14 cellular contexts compared by ENCODE assay signal in genomic region chr18:41579185-41579584, GRCh38.
DNase-seq lines count a peak whose midpoint lies in the region; ATAC-seq and TF ChIP-seq lines count a peak whose summit lies in the region.
"Had no signal": no experiment of that assay in that cellular context is flagged by ENCODE, and none has a peak within 500 bp of the region (broad histone marks: within the 10 kb centered on the region; RNA-seq: fewer than 3 reads in every experiment).

No MANE protein-coding gene starts in this region.

- H3K27ac Mint-ChIP-seq in nephron, result peak overlapping the region; percentile 34 to 77 (median 77)
- no peak overlapping the region for H3K27ac Mint-ChIP-seq in naive thymus-derived CD4-positive, alpha-beta T cell
- H3K27ac Mint-ChIP-seq: CD4-positive, CD25-positive, alpha-beta regulatory T cell; GM23338 had no signal

- no peaks in the 10 kb centered on the region for H3K9me3 Mint-ChIP-seq in nephron
- H3K9me3 Mint-ChIP-seq in naive thymus-derived CD4-positive, alpha-beta T cell, result peaks cover 0 to 12% (median 2%) of the 10 kb centered on the region in 11 donors
- H3K9me3 Mint-ChIP-seq: GM23338 had no signal

- H3K27me3 Mint-ChIP-seq in nephron (ENCODE audit: low read depth), result no peaks in the 10 kb centered on the region
- no peaks in the 10 kb centered on the region for H3K27me3 Mint-ChIP-seq in naive thymus-derived CD4-positive, alpha-beta T cell
- H3K27me3 Mint-ChIP-seq: CD4-positive, CD25-positive, alpha-beta regulatory T cell had no signal

- POLR2A ChIA-PET in naive thymus-derived CD4-positive, alpha-beta T cell (lab: Charles Lee), result no interaction called here

- H3K36me3 Mint-ChIP-seq in nephron (ENCODE audit: low read depth), result no peaks in the 10 kb centered on the region
- H3K36me3 Mint-ChIP-seq in naive thymus-derived CD4-positive, alpha-beta T cell, result no peaks in the 10 kb centered on the region
- H3K36me3 Mint-ChIP-seq: CD4-positive, CD25-positive, alpha-beta regulatory T cell had no signal

- no peaks in the 10 kb centered on the region for H3K4me1 ChIP-seq in naive thymus-derived CD4-positive, alpha-beta T cell (ENCODE audit: control insufficient read depth in 2 of 2, insufficient read depth in 2 of 2, low read length in 2 of 2)
- H3K4me1 ChIP-seq in aorta (ENCODE audit: control insufficient read depth in 1 of 2, insufficient read depth in 2 of 2, low read length in 2 of 2), result no peaks in the 10 kb centered on the region
- H3K4me1 ChIP-seq: BLaER1 treated with 17β-estradiol and CSF1 and Interleukin-3, amounts not matched to agents 10 nM and 100 nM had no signal

- no peak overlapping the region for H3K4me3 ChIP-seq in naive thymus-derived CD4-positive, alpha-beta T cell (ENCODE audit: low read length)
- H3K4me3 ChIP-seq in aorta (ENCODE audit: low read length in 2 of 2), result no peak overlapping the region
- H3K4me3 ChIP-seq: BLaER1 treated with 17β-estradiol and CSF1 and Interleukin-3, amounts not matched to agents 10 nM and 100 nM; GM23338 had no signal

- H3K9me3 ChIP-seq in naive thymus-derived CD4-positive, alpha-beta T cell (ENCODE audit: control insufficient read depth in 2 of 3, low read length in 3 of 3), result no peaks in the 10 kb centered on the region
- H3K9me3 ChIP-seq in aorta (ENCODE audit: control insufficient read depth, low read length), result no peaks in the 10 kb centered on the region
- H3K9me3 ChIP-seq: BLaER1 treated with 17β-estradiol and CSF1 and Interleukin-3, amounts not matched to agents 10 nM and 100 nM had no signal

- CTCF ChIA-PET in naive thymus-derived CD4-positive, alpha-beta T cell (lab: Charles Lee), result no interaction called here

- H3K36me3 ChIP-seq in naive thymus-derived CD4-positive, alpha-beta T cell (ENCODE audit: control insufficient read depth in 2 of 3, insufficient read depth in 3 of 3, low read length in 3 of 3), result no peaks in the 10 kb centered on the region
- H3K36me3 ChIP-seq in aorta (ENCODE audit: control insufficient read depth in 1 of 2, insufficient read depth in 2 of 2, low read length in 1 of 2), result no peaks in the 10 kb centered on the region
- H3K36me3 ChIP-seq: BLaER1 treated with 17β-estradiol and CSF1 and Interleukin-3, amounts not matched to agents 10 nM and 100 nM had no signal

- TF ChIP-seq CTCF in nephron (IDR thresholded peaks at IDR 0.05; ENCODE audit: unreplicated experiment in 3 of 3), result no peak

- intact Hi-C loops in naive thymus-derived CD4-positive, alpha-beta T cell (cut with micrococcal nuclease), result no loop called here
- intact Hi-C loops in aorta (cut with DNase I), result no loop called here

- peak; percentile 41 for DNase-seq in COLO829 (ENCODE audit: low spot score)
- DNase-seq in OCI-M1 (lab: John Stamatoyannopoulos, UW), result peak; percentile 41
- peak; percentile 78 for DNase-seq in left lobe of liver (ENCODE audit: low spot score)
- DNase-seq in naive thymus-derived CD4-positive, alpha-beta T cell, result no peak
- no peak for DNase-seq in HCEC 1CT
- DNase-seq in aorta, result no peak
- DNase-seq: ACHN; CD4-positive, CD25-positive, alpha-beta regulatory T cell; DMS79; H7; IMR-90 had no signal

- peaks cover 38% of the 10 kb centered on the region for H3K4me1 Mint-ChIP-seq in nephron
- no peaks in the 10 kb centered on the region for H3K4me1 Mint-ChIP-seq in naive thymus-derived CD4-positive, alpha-beta T cell
- H3K4me1 Mint-ChIP-seq: CD4-positive, CD25-positive, alpha-beta regulatory T cell had no signal

- 42 to 44% methylated on average over 1 of the region's 1 CpG for WGBS in aorta, 2 donors

- H3K4me3 Mint-ChIP-seq in nephron, result no peak overlapping the region
- H3K4me3 Mint-ChIP-seq in naive thymus-derived CD4-positive, alpha-beta T cell, result no peak overlapping the region
- H3K4me3 Mint-ChIP-seq: CD4-positive, CD25-positive, alpha-beta regulatory T cell; GM23338 had no signal

- H3K27ac ChIP-seq in naive thymus-derived CD4-positive, alpha-beta T cell (ENCODE audit: low read depth, low read length), result no peak overlapping the region
- H3K27ac ChIP-seq in aorta (ENCODE audit: low read depth in 1 of 2, low read length in 2 of 2), result no peak overlapping the region
- H3K27ac ChIP-seq: BLaER1 treated with 17β-estradiol and CSF1 and Interleukin-3, amounts not matched to agents 10 nM and 100 nM had no signal

- no peaks in the 10 kb centered on the region for H3K27me3 ChIP-seq in naive thymus-derived CD4-positive, alpha-beta T cell (ENCODE audit: control insufficient read depth in 2 of 2, insufficient read depth in 2 of 2, low read length in 2 of 2)
- no peaks in the 10 kb centered on the region for H3K27me3 ChIP-seq in aorta (ENCODE audit: control insufficient read depth in 1 of 2, insufficient read depth in 2 of 2, low read length in 1 of 2)
- H3K27me3 ChIP-seq: BLaER1 treated with 17β-estradiol and CSF1 and Interleukin-3, amounts not matched to agents 10 nM and 100 nM had no signal

- ATAC-seq in left lobe of liver (peak; percentile 96), aorta (ENCODE audit: low FRiP score) (no peak)
- ATAC-seq in naive thymus-derived CD4-positive, alpha-beta T cell, result no peak
- ATAC-seq: GM23338 had no signal

Comparison
In these comparisons a context has a peak if more than half of its experiments do, and no peak if none do; other contexts are left out.
1. DNase-seq: peak in COLO829 (single experiment), OCI-M1 (single experiment) and left lobe of liver (single experiment); none in naive thymus-derived CD4-positive, alpha-beta T cell (0 of 9), HCEC 1CT (single experiment) and aorta (0 of 2).
2. H3K27ac Mint-ChIP-seq: peak in nephron (3 of 3); none in naive thymus-derived CD4-positive, alpha-beta T cell (0 of 9).